ENCODE assay signal across 8 cellular contexts in genomic region chr19:6372594-6373095, GRCh38. TPM values are rescaled to one million over a fixed set of nuclear protein-coding genes. Genes with fewer than 3 reads are reported as not detected.
DNase-seq lines count a peak whose midpoint lies in the region; ATAC-seq and TF ChIP-seq lines count a peak whose summit lies in the region.

TSS of gene ALKBH7 (plus strand) at chr19:6372794. CDS start at chr19:6372821, 27 bp downstream.

- peaks cover 22% of the 10 kb centered on the region for H3K36me3 Mint-ChIP-seq in activated T-helper 2 cell treated with anti-CD3 and anti-CD28 coated beads, Interferon-gamma antibody, Interleukin-2, Interleukin-4, amounts not matched to agents 10 μg/mL and 5 μg/mL and 100 μg/mL, durations not matched to agents 14 hours and 24 hours and 36 hours (ENCODE audit: low read depth)
- no peaks in the 10 kb centered on the region for H3K36me3 Mint-ChIP-seq in naive B cell
- H3K36me3 Mint-ChIP-seq in stimulated activated effector memory CD8-positive, alpha-beta T cell treated with anti-CD3 and anti-CD28 coated beads, Interleukin-12 subunit alpha, Interleukin-12 subunit beta, amount 100 ng/mL, for 72 hours, result peaks cover 27% of the 10 kb centered on the region

- H3K4me3 Mint-ChIP-seq in activated T-helper 2 cell treated with anti-CD3 and anti-CD28 coated beads, Interferon-gamma antibody, Interleukin-2, Interleukin-4, amounts not matched to agents 10 μg/mL and 5 μg/mL and 100 μg/mL, durations not matched to agents 14 hours and 24 hours and 36 hours (ENCODE audit: low read depth), result peak within 1 kb of the TSS; percentile 87
- H3K4me3 Mint-ChIP-seq in naive B cell, result peak within 1 kb of the TSS; percentile 84 to 97 (median 94)
- peak within 1 kb of the TSS; percentile 87 for H3K4me3 Mint-ChIP-seq in stimulated activated effector memory CD8-positive, alpha-beta T cell treated with anti-CD3 and anti-CD28 coated beads, Interleukin-12 subunit alpha, Interleukin-12 subunit beta, amount 100 ng/mL, for 72 hours

- peak within 1 kb of the TSS; percentile 94 for H3K4me3 ChIP-seq in GM23248
- H3K4me3 ChIP-seq in fibroblast of lung (replicated peaks in 1 of 4; ENCODE audit: control extremely low read depth in 1 of 4, insufficient read depth in 1 of 4, low read depth in 3 of 4, low read length in 4 of 4), result peak within 1 kb of the TSS; percentile 67 to 94 (median 77)

- H3K27ac ChIP-seq in GM23248 (peak within 1 kb of the TSS; percentile 98), fibroblast of lung (ENCODE audit: insufficient read depth, low read length) (peak within 1 kb of the TSS; percentile 93)

- TF ChIP-seq CTCF in fibroblast of lung (conservative IDR thresholded peaks at IDR 0.05 in 1 of 2, IDR thresholded peaks at IDR 0.05 in 1 of 2; ENCODE audit: low read depth in 1 of 2, low read length in 2 of 2), result no peak

- H3K4me2 ChIP-seq in GM23248 (ENCODE audit: unreplicated experiment) (peak within 1 kb of the TSS; percentile 91), fibroblast of lung (ENCODE audit: extremely low read depth, insufficient read depth, low read length) (peak within 1 kb of the TSS; percentile 95)

- in situ Hi-C loops in GM23248 (cut with MboI), result no loop called here

- no peaks in the 10 kb centered on the region for H3K27me3 ChIP-seq in GM23248 (replicated peaks; ENCODE audit: insufficient read depth)
- H3K27me3 ChIP-seq in fibroblast of lung (ENCODE audit: control insufficient read depth, insufficient read depth, low read length), result no peaks in the 10 kb centered on the region

- 0 out of 2 replicates have a peak, but pooled peaks cover 23% of the 10 kb centered on the region for H3F3A ChIP-seq in GM23248 (ENCODE audit: insufficient read depth)

- H3K9ac ChIP-seq in GM23248, result peak within 1 kb of the TSS; percentile 98
- H3K9ac ChIP-seq in fibroblast of lung (ENCODE audit: insufficient read depth, low read length), result peak within 1 kb of the TSS; percentile 96

- DNase-seq in DMS79 (lab: John Stamatoyannopoulos, UW), result peak; percentile 98
- peak; percentile 100 for DNase-seq in GM23248
- peak; percentile 99 for DNase-seq in Kasumi-1 (lab: John Stamatoyannopoulos, UW)
- DNase-seq in RPMI7951 (ENCODE audit: low read depth), result peak; percentile 100
- DNase-seq in activated T-helper 2 cell treated with anti-CD3 and anti-CD28 coated beads, Interferon-gamma antibody, Interleukin-2, Interleukin-4, amounts not matched to agents 10 μg/mL and 5 μg/mL and 100 μg/mL, durations not matched to agents 14 hours and 24 hours and 36 hours (ENCODE audit: low spot score), result peak; percentile 95
- peak; percentile 100 for DNase-seq in fibroblast of lung (ENCODE audit: low read depth in 2 of 2)
- peak; percentile 96 for DNase-seq in naive B cell
- DNase-seq in stimulated activated effector memory CD8-positive, alpha-beta T cell treated with anti-CD3 and anti-CD28 coated beads, Interleukin-12 subunit alpha, Interleukin-12 subunit beta, amount 100 ng/mL, for 72 hours (ENCODE audit: low spot score in 2 of 2), result peak; percentile 83 to 96

- H3K4me1 Mint-ChIP-seq in activated T-helper 2 cell treated with anti-CD3 and anti-CD28 coated beads, Interferon-gamma antibody, Interleukin-2, Interleukin-4, amounts not matched to agents 10 μg/mL and 5 μg/mL and 100 μg/mL, durations not matched to agents 14 hours and 24 hours and 36 hours (ENCODE audit: low read depth), result peaks cover 8% of the 10 kb centered on the region
- H3K4me1 Mint-ChIP-seq in naive B cell, result peaks cover 12 to 24% (median 24%) of the 10 kb centered on the region in 3 donors
- peaks cover 23% of the 10 kb centered on the region for H3K4me1 Mint-ChIP-seq in stimulated activated effector memory CD8-positive, alpha-beta T cell treated with anti-CD3 and anti-CD28 coated beads, Interleukin-12 subunit alpha, Interleukin-12 subunit beta, amount 100 ng/mL, for 72 hours

- no peaks in the 10 kb centered on the region for H3K27me3 Mint-ChIP-seq in activated T-helper 2 cell treated with anti-CD3 and anti-CD28 coated beads, Interferon-gamma antibody, Interleukin-2, Interleukin-4, amounts not matched to agents 10 μg/mL and 5 μg/mL and 100 μg/mL, durations not matched to agents 14 hours and 24 hours and 36 hours (ENCODE audit: low read depth)
- no peaks in the 10 kb centered on the region for H3K27me3 Mint-ChIP-seq in naive B cell

- H3K9me3 Mint-ChIP-seq in activated T-helper 2 cell treated with anti-CD3 and anti-CD28 coated beads, Interferon-gamma antibody, Interleukin-2, Interleukin-4, amounts not matched to agents 10 μg/mL and 5 μg/mL and 100 μg/mL, durations not matched to agents 14 hours and 24 hours and 36 hours, result no peaks in the 10 kb centered on the region
- no peaks in the 10 kb centered on the region for H3K9me3 Mint-ChIP-seq in naive B cell
- H3K9me3 Mint-ChIP-seq in stimulated activated effector memory CD8-positive, alpha-beta T cell treated with anti-CD3 and anti-CD28 coated beads, Interleukin-12 subunit alpha, Interleukin-12 subunit beta, amount 100 ng/mL, for 72 hours, result no peaks in the 10 kb centered on the region

- intact Hi-C loops in activated T-helper 2 cell treated with anti-CD3 and anti-CD28 coated beads, Interferon-gamma antibody, Interleukin-2, Interleukin-4, amounts not matched to agents 10 μg/mL and 5 μg/mL and 100 μg/mL, durations not matched to agents 14 hours and 24 hours and 36 hours (cut with micrococcal nuclease), result loop anchor here (1.0 to 5.0 kb wide), 4 partner anchors 10 to 490 kb away; partner anchors contain the start of gene GTF2F1

- H3K79me2 ChIP-seq in GM23248 (ENCODE audit: insufficient read depth) (no peaks in the 10 kb centered on the region), fibroblast of lung (ENCODE audit: control insufficient read depth, insufficient read depth, low read length) (no peaks in the 10 kb centered on the region)

- H3K4me1 ChIP-seq in GM23248 (ENCODE audit: insufficient read depth) (peaks cover 10% of the 10 kb centered on the region), fibroblast of lung (ENCODE audit: control insufficient read depth, extremely low read depth, insufficient read depth, low read length) (peaks cover 5% of the 10 kb centered on the region)

- peak within 1 kb of the TSS; percentile 88 for H3K27ac Mint-ChIP-seq in activated T-helper 2 cell treated with anti-CD3 and anti-CD28 coated beads, Interferon-gamma antibody, Interleukin-2, Interleukin-4, amounts not matched to agents 10 μg/mL and 5 μg/mL and 100 μg/mL, durations not matched to agents 14 hours and 24 hours and 36 hours
- peak within 1 kb of the TSS; percentile 89 to 98 (median 94) for H3K27ac Mint-ChIP-seq in naive B cell
- peak within 1 kb of the TSS; percentile 93 for H3K27ac Mint-ChIP-seq in stimulated activated effector memory CD8-positive, alpha-beta T cell treated with anti-CD3 and anti-CD28 coated beads, Interleukin-12 subunit alpha, Interleukin-12 subunit beta, amount 100 ng/mL, for 72 hours

- H3K36me3 ChIP-seq in GM23248 (ENCODE audit: low read depth) (0 out of 2 replicates have a peak, but pooled peaks cover 2% of the 10 kb centered on the region), fibroblast of lung (ENCODE audit: control insufficient read depth, insufficient read depth, low read length) (peaks cover 5% of the 10 kb centered on the region)

- H3K9me2 ChIP-seq in GM23248 (ENCODE audit: insufficient read depth), result no peaks in the 10 kb centered on the region

- no peaks in the 10 kb centered on the region for H3K9me3 ChIP-seq in GM23248 (ENCODE audit: low read depth)
- no peaks in the 10 kb centered on the region for H3K9me3 ChIP-seq in fibroblast of lung (ENCODE audit: control insufficient read depth, insufficient read depth, low read depth, low read length)

- peak within 1 kb of the TSS; percentile 91 for H2AFZ ChIP-seq in GM23248
- peak within 1 kb of the TSS; percentile 97 for H2AFZ ChIP-seq in fibroblast of lung (ENCODE audit: low read length)

- WGBS in GM23248 (ENCODE audit: low coverage in 1 of 2, low lambda C conversion rate in 2 of 2, missing lambda C conversion rate in 2 of 2), 2 experiments, result 0 to 1% methylated on average over 35 to 46 of the region's 47 CpGs

- H4K20me1 ChIP-seq in GM23248 (ENCODE audit: insufficient read depth) (no peaks in the 10 kb centered on the region), fibroblast of lung (ENCODE audit: control insufficient read depth, extremely low read depth, insufficient read depth, low read length) (no peaks in the 10 kb centered on the region)

- peak; percentile 79 to 83 for ATAC-seq in naive B cell (ENCODE audit: low read depth in 2 of 2)
- ATAC-seq in stimulated activated effector memory CD8-positive, alpha-beta T cell treated with anti-CD3 and anti-CD28 coated beads, Interleukin-12 subunit alpha, Interleukin-12 subunit beta, amount 100 ng/mL, for 72 hours, result peak; percentile 87

RNA-seq across cellular contexts. Expression of gene ALKBH7, which starts in this region (rescaled TPM):
- total RNA-seq in GM23248 (2014; rRNA removed; shearing (Covaris generic)), result 20.2 and 48.5 TPM in 2 replicates
- 72.4 and 79.8 TPM in 2 replicates for polyA plus RNA-seq in GM23248 (2016; fragmentation: Nextera tagmentation; extraction: Ambion mirVana)
- 51.8 and 57.9 TPM in 2 replicates for total RNA-seq in RPMI7951 (2014; rRNA removed; shearing (Covaris generic))
- 33.0 and 35.9 TPM in 2 replicates for total RNA-seq in activated T-helper 2 cell treated with anti-CD3 and anti-CD28 coated beads, Interferon-gamma antibody, Interleukin-2, Interleukin-4, amounts not matched to agents 10 μg/mL and 5 μg/mL and 100 μg/mL, durations not matched to agents 14 hours and 24 hours and 36 hours
- total RNA-seq in fibroblast of lung, result 26.5 and 28.9 TPM in 2 replicates
- polyA plus RNA-seq in fibroblast of lung, result 6.3 and 9.5 TPM in 2 replicates
- polyA plus RNA-seq in fibroblast of lung (2012), result 35.2 and 37.5 TPM in 2 replicates
- polyA minus RNA-seq in fibroblast of lung (ENCODE audit: low replicate concordance), result 11.5 and 15.5 TPM in 2 replicates
- polyA plus RNA-seq in naive B cell (ENCODE audit: low read depth in 6 of 6), result 10 to 100 TPM; 52.8 to 77.4 (median 70.5) TPM

Comparison
In these comparisons a context has a peak if more than half of its experiments do, and no peak if none do; other contexts are left out.
1. Peak in every context shown above with its lines: DNase-seq, ATAC-seq, H3K4me3 ChIP-seq and H3K27ac ChIP-seq.